In genomic region chr15:96331942-96332853, GRCh38 we compare ENCODE assay signal across 8 cellular contexts. TPM values are rescaled to one million over a fixed set of nuclear protein-coding genes. Genes with fewer than 3 reads are reported as not detected.
DNase-seq lines count a peak whose midpoint lies in the region; ATAC-seq and TF ChIP-seq lines count a peak whose summit lies in the region.

No MANE protein-coding gene starts in this region.

- peak overlapping the region; percentile 65 for H3K4me3 Mint-ChIP-seq in CD8-positive, alpha-beta T cell

- no peak overlapping the region for H3K27ac ChIP-seq in CD8-positive, alpha-beta T cell (ENCODE audit: low read depth, low read length)
- H3K27ac ChIP-seq in testis = peak overlapping the region; percentile 95 to 97

- ATAC-seq in CD8-positive, alpha-beta T cell = no peak
- ATAC-seq in HG02852 (IDR thresholded peaks at IDR 0.05; ENCODE audit: unreplicated experiment) (no peak), HG03457 (IDR thresholded peaks at IDR 0.05; ENCODE audit: unreplicated experiment) (no peak)
- ATAC-seq in activated naive CD4-positive, alpha-beta T cell treated with anti-CD3 and anti-CD28 coated beads, Interleukin-2, amount 50 U/mL, for 72 hours = no peak

- intact Hi-C loops in CD8-positive, alpha-beta T cell (cut with DNase I, micrococcal nuclease) = loop anchor here in 1 of 2 experiments (10.0 kb wide), 1 partner anchor 57 kb away; no protein-coding TSS in a partner anchor
- intact Hi-C loops in testis (cut with DNase I; ENCODE audit: low total_unique reads) = loop anchor here (5.0 kb wide), 1 partner anchor 1005 kb away; no protein-coding TSS in a partner anchor

- no peaks in the 10 kb centered on the region for H3K36me3 Mint-ChIP-seq in CD8-positive, alpha-beta T cell
- H3K36me3 Mint-ChIP-seq in activated naive CD4-positive, alpha-beta T cell treated with anti-CD3 and anti-CD28 coated beads, Interleukin-2, amount 50 U/mL, for 72 hours = peaks cover 0 to 54% of the 10 kb centered on the region in 2 donors

- no peaks in the 10 kb centered on the region for H3K9me3 ChIP-seq in CD8-positive, alpha-beta T cell (ENCODE audit: low read length)
- H3K9me3 ChIP-seq in testis = no peaks in the 10 kb centered on the region

- CTCF ChIA-PET in CD8-positive, alpha-beta T cell (lab: Charles Lee) = no interaction called here

- no peaks in the 10 kb centered on the region for H3K36me3 ChIP-seq in CD8-positive, alpha-beta T cell (ENCODE audit: insufficient read depth, low read length)
- H3K36me3 ChIP-seq in testis (ENCODE audit: low read depth, missing control alignments) = no peaks in the 10 kb centered on the region

- POLR2A ChIA-PET in CD8-positive, alpha-beta T cell (lab: Charles Lee) = no interaction called here

- peaks cover 74% of the 10 kb centered on the region for H3K27me3 Mint-ChIP-seq in CD8-positive, alpha-beta T cell (ENCODE audit: low read depth)

- no peak for DNase-seq in CD8-positive, alpha-beta T cell
- DNase-seq in LNCaP clone FGC (ENCODE audit: low read depth) (peak; percentile 76), astrocyte of the hippocampus (ENCODE audit: low read depth, low spot score) (peak; percentile 58), kidney tubule cell (ENCODE audit: low spot score) (peak; percentile 64), testis (no peak)
- DNase-seq in activated naive CD4-positive, alpha-beta T cell treated with anti-CD3 and anti-CD28 coated beads, Interleukin-2, amount 50 U/mL, for 72 hours (ENCODE audit: low spot score in 2 of 2) = no peak

- peaks cover 13% of the 10 kb centered on the region for H3K4me1 ChIP-seq in CD8-positive, alpha-beta T cell (ENCODE audit: insufficient read depth, low read length)
- H3K4me1 ChIP-seq in testis = peaks cover 4% of the 10 kb centered on the region

- whole genome bisulfite sequencing in testis, 2 donors = 2% methylated on average over 35 to 59 of the region's 75 CpGs

- no peaks in the 10 kb centered on the region for H3K9me3 Mint-ChIP-seq in CD8-positive, alpha-beta T cell
- peaks cover 0 to 11% of the 10 kb centered on the region in 2 donors for H3K9me3 Mint-ChIP-seq in activated naive CD4-positive, alpha-beta T cell treated with anti-CD3 and anti-CD28 coated beads, Interleukin-2, amount 50 U/mL, for 72 hours

- H3K4me1 Mint-ChIP-seq in CD8-positive, alpha-beta T cell (ENCODE audit: low read depth) = peaks cover 18% of the 10 kb centered on the region

- no peak overlapping the region for H3K27ac Mint-ChIP-seq in CD8-positive, alpha-beta T cell
- H3K27ac Mint-ChIP-seq in activated naive CD4-positive, alpha-beta T cell treated with anti-CD3 and anti-CD28 coated beads, Interleukin-2, amount 50 U/mL, for 72 hours = no peak overlapping the region

- peaks cover 42% of the 10 kb centered on the region for H3K27me3 ChIP-seq in CD8-positive, alpha-beta T cell (ENCODE audit: insufficient read depth, low read length)
- no peaks in the 10 kb centered on the region for H3K27me3 ChIP-seq in testis

- H3K4me3 ChIP-seq in CD8-positive, alpha-beta T cell (ENCODE audit: low read depth, low read length) = no peak overlapping the region
- H3K4me3 ChIP-seq in LNCaP clone FGC (ENCODE audit: low read depth, low read length) (peak overlapping the region; percentile 73), testis (peak overlapping the region; percentile 82 to 86)

- TF ChIP-seq POLR2A in testis (IDR thresholded peaks at IDR 0.05) = no peak

- no peak for TF ChIP-seq CTCF in CD8-positive, alpha-beta T cell (IDR thresholded peaks at IDR 0.05)
- TF ChIP-seq CTCF in LNCaP clone FGC (IDR thresholded peaks at IDR 0.05; ENCODE audit: control insufficient read depth, extremely low read depth, insufficient read depth) (no peak), testis (IDR thresholded peaks at IDR 0.05) (no peak)

RNA-seq across cellular contexts. Expression of gene NR2F2, which starts 1.7 kb away (rescaled TPM):
- total RNA-seq in CD8-positive, alpha-beta T cell = not detected
- total RNA-seq in testis = 10 to 100 TPM; 31.2 to 38.2 TPM
- 42.9 TPM for polyA plus RNA-seq in testis (ENCODE audit: insufficient read depth, low read depth, low replicate concordance)
- not detected for total RNA-seq in activated naive CD4-positive, alpha-beta T cell treated with anti-CD3 and anti-CD28 coated beads, Interleukin-2, amount 50 U/mL, for 72 hours

Comparison
In these comparisons a context has a peak if more than half of its experiments do, and no peak if none do; other contexts are left out.
1. DNase-seq: peak in LNCaP clone FGC (single experiment), astrocyte of the hippocampus (single experiment) and kidney tubule cell (single experiment); none in CD8-positive, alpha-beta T cell (0 of 7), testis (single experiment) and activated naive CD4-positive, alpha-beta T cell treated with anti-CD3 and anti-CD28 coated beads, Interleukin-2, amount 50 U/mL, for 72 hours (0 of 2).
2. RNA of gene NR2F2, which starts 1.7 kb away (total RNA-seq): 31.2 to 38.2 TPM in testis; not detected in CD8-positive, alpha-beta T cell and not detected in activated naive CD4-positive, alpha-beta T cell treated with anti-CD3 and anti-CD28 coated beads, Interleukin-2, amount 50 U/mL, for 72 hours; every median in the first group is over 10 times any median in the second.